Comparison of ENCODE assay signal across 8 cellular contexts in genomic region chr15:85858586-85859375, GRCh38.
DNase-seq lines count a peak whose midpoint lies in the region; ATAC-seq lines count a peak whose summit lies in the region.

No MANE protein-coding gene starts in this region.

- H3K27ac ChIP-seq in epithelial cell of prostate = no peak overlapping the region

- ATAC-seq in GM19463 (IDR thresholded peaks at IDR 0.05; ENCODE audit: unreplicated experiment) (peak; percentile 93), HG03565 (IDR thresholded peaks at IDR 0.05; ENCODE audit: unreplicated experiment) (peak; percentile 92)

- DNase-seq in COLO668 (lab: John Stamatoyannopoulos, UW; ENCODE audit: unreplicated experiment) = peak; percentile 66
- peak; percentile 27 for DNase-seq in NOMO-1 treated with DMSO at 0.1 percent for 48 hours (lab: John Stamatoyannopoulos, UW; ENCODE audit: unreplicated experiment)
- DNase-seq in activated CD8-positive, alpha-beta memory T cell treated with anti-CD3 and anti-CD28 coated beads, Interleukin-2, amount 50 U/mL, for 4 hours = peak; percentile 70
- peak; percentile 10 for DNase-seq in epithelial cell of prostate (ENCODE audit: low read depth, low spot score)
- DNase-seq in myocyte (ENCODE audit: low read depth) = peak; percentile 86
- DNase-seq in stimulated activated CD8-positive, alpha-beta memory T cell treated with anti-CD3 and anti-CD28 coated beads, Interleukin-7, amount 100 ng/mL, for 4 hours (ENCODE audit: low read depth in 2 of 2) = peak; percentile 42 to 46

Comparison
In these comparisons a context has a peak if more than half of its experiments do, and no peak if none do; other contexts are left out.
1. DNase-seq: peak in every context shown above with its lines; median percentile 86 in myocyte; 70 in activated CD8-positive, alpha-beta memory T cell treated with anti-CD3 and anti-CD28 coated beads, Interleukin-2, amount 50 U/mL, for 4 hours; 66 in COLO668; 44 in stimulated activated CD8-positive, alpha-beta memory T cell treated with anti-CD3 and anti-CD28 coated beads, Interleukin-7, amount 100 ng/mL, for 4 hours; 27 in NOMO-1 treated with DMSO at 0.1 percent for 48 hours; 10 in epithelial cell of prostate.